Comparison of ENCODE assay signal across 19 cellular contexts in genomic region chr9:105262497-105262896, GRCh38. TPM values are rescaled to one million over a fixed set of nuclear protein-coding genes. Genes with fewer than 3 reads are reported as not detected.
DNase-seq lines count a peak whose midpoint lies in the region; ATAC-seq and TF ChIP-seq lines count a peak whose summit lies in the region.
"Had no signal": no experiment of that assay in that cellular context is flagged by ENCODE, and none has a peak within 500 bp of the region (broad histone marks: within the 10 kb centered on the region; RNA-seq: fewer than 3 reads in every experiment).

No MANE protein-coding gene starts in this region.

- ATAC-seq in right lobe of liver (peak; percentile 87 to 95 (median 90)), GM19455 (IDR thresholded peaks at IDR 0.05; ENCODE audit: unreplicated experiment) (no peak), HG02970 (IDR thresholded peaks at IDR 0.05; ENCODE audit: low FRiP score, unreplicated experiment) (no peak)

- H3K9me3 ChIP-seq in cardiac muscle cell (ENCODE audit: low read depth) (no peaks in the 10 kb centered on the region), right atrium auricular region (no peaks in the 10 kb centered on the region), right lobe of liver (no peaks in the 10 kb centered on the region)
- H3K9me3 ChIP-seq: BE2C, SJCRH30 had no signal

- WGBS in right lobe of liver (ENCODE audit: insufficient coverage, low coverage, low lambda C conversion rate, missing lambda C conversion rate), result 58% methylated on average over 2 of the region's 2 CpGs

- H3K27me3 ChIP-seq in cardiac muscle cell, result no peaks in the 10 kb centered on the region
- no peaks in the 10 kb centered on the region for H3K27me3 ChIP-seq in right atrium auricular region
- H3K27me3 ChIP-seq in right lobe of liver, result no peaks in the 10 kb centered on the region
- H3K27me3 ChIP-seq: BE2C, SJCRH30 had no signal

- intact Hi-C loops in right lobe of liver (cut with DNase I), result no loop called here

- no peak overlapping the region for H3K4me3 ChIP-seq in cardiac muscle cell
- no peak overlapping the region for H3K4me3 ChIP-seq in right atrium auricular region
- H3K4me3 ChIP-seq in right lobe of liver, result no peak overlapping the region
- H3K4me3 ChIP-seq: PC-9, SJCRH30 had no signal

- TF ChIP-seq CTCF in cardiac muscle cell (IDR thresholded peaks at IDR 0.05; ENCODE audit: low read depth, low read length) (no peak), right atrium auricular region (IDR thresholded peaks at IDR 0.05) (no peak), right lobe of liver (IDR thresholded peaks at IDR 0.05) (no peak)

- no peak for DNase-seq in cardiac muscle cell (ENCODE audit: low read depth in 1 of 2, low spot score in 1 of 2)
- DNase-seq in right atrium auricular region (ENCODE audit: low spot score), result no peak
- no peak for DNase-seq in caudate nucleus (lab: John Stamatoyannopoulos, UW)
- DNase-seq in right lobe of liver, result peak in 1 of 3 donors; percentile 70
- no peak for DNase-seq in activated CD8-positive, alpha-beta memory T cell treated with anti-CD3 and anti-CD28 coated beads, Interleukin-2, amount 50 U/mL, for 48 hours
- no peak for DNase-seq in HEK293T (ENCODE audit: extremely low spot score)
- DNase-seq: BE2C; CD4-positive, CD25-positive, alpha-beta regulatory T cell; COR-L47; H9; KBM-7; NCI-H1048; NCI-H1436; NCI-H2029; NCI-H526; PC-9; SJCRH30 had no signal

- H3K36me3 ChIP-seq in cardiac muscle cell (no peaks in the 10 kb centered on the region), right atrium auricular region (no peaks in the 10 kb centered on the region), right lobe of liver (no peaks in the 10 kb centered on the region)
- H3K36me3 ChIP-seq: BE2C, SJCRH30 had no signal

- no peak for TF ChIP-seq POLR2A in right lobe of liver (IDR thresholded peaks at IDR 0.05)

- peak overlapping the region; percentile 42 for H3K27ac ChIP-seq in cardiac muscle cell
- no peak overlapping the region for H3K27ac ChIP-seq in right atrium auricular region
- H3K27ac ChIP-seq in caudate nucleus (ENCODE audit: low read depth, low read length), result peak overlapping the region; percentile 30
- H3K27ac ChIP-seq in right lobe of liver, result peak overlapping the region in 2 of 3 donors; percentile 12 to 38
- H3K27ac ChIP-seq: PC-9, SJCRH30 had no signal

- POLR2A ChIA-PET in HEK293T (lab: Yijun Ruan, JAX), result no interaction called here

- CTCF ChIA-PET in HEK293T (lab: Yijun Ruan, JAX), result interaction anchor here (1.8 kb wide), 1 partner anchor 18 kb away, joined by 5 read pairs; the partner anchor contains the start of gene SLC44A1

- H3K4me1 ChIP-seq in cardiac muscle cell (ENCODE audit: low read depth) (peaks cover 17% of the 10 kb centered on the region), right atrium auricular region (peaks cover 0 to 25% of the 10 kb centered on the region in 2 donors), right lobe of liver (peaks cover 0 to 45% (median 11%) of the 10 kb centered on the region in 4 donors)
- H3K4me1 ChIP-seq: BE2C had no signal

TF ChIP-seq in HEK293T, 16 proteins besides CTCF, POLR2A, EP300 and RAD21:
- TF ChIP-seq ELF4 (IDR thresholded peaks at IDR 0.05) (no peak), L3MBTL2 (conservative IDR thresholded peaks at IDR 0.05) (no peak), CTBP1 (IDR thresholded peaks at IDR 0.05; ENCODE audit: borderline replicate concordance) (no peak), FOXM1 (IDR thresholded peaks at IDR 0.05; ENCODE audit: borderline replicate concordance) (no peak), HDGF (IDR thresholded peaks at IDR 0.05; ENCODE audit: borderline replicate concordance) (no peak), NFRKB (IDR thresholded peaks at IDR 0.05) (no peak), BHLHE40 (IDR thresholded peaks at IDR 0.05; ENCODE audit: borderline replicate concordance) (no peak), SP1 (IDR thresholded peaks at IDR 0.05) (no peak), ZNF384 (IDR thresholded peaks at IDR 0.05) (no peak), PKNOX1 (IDR thresholded peaks at IDR 0.05) (no peak), FOXK2 (IDR thresholded peaks at IDR 0.05) (no peak), LEF1 (IDR thresholded peaks at IDR 0.05; ENCODE audit: borderline replicate concordance) (no peak)

RNA-seq across cellular contexts. Expression of gene SLC44A1, which starts 18.0 kb away (rescaled TPM):
- 29.4 and 38.7 TPM in 2 replicates for total RNA-seq in cardiac muscle cell
- 32.4 and 54.2 TPM in 2 replicates for polyA plus RNA-seq in cardiac muscle cell
- total RNA-seq in right atrium auricular region, result 10 to 100 TPM; 10.7 to 19.5 TPM
- total RNA-seq in right lobe of liver, result 10 to 100 TPM; 44.7 to 73.2 (median 50.1) TPM

Comparison
In these comparisons a context has a peak if more than half of its experiments do, and no peak if none do; other contexts are left out.
1. H3K27ac ChIP-seq: peak in cardiac muscle cell (single experiment), caudate nucleus (single experiment) and right lobe of liver (2 of 3); none in right atrium auricular region (0 of 2).
2. ATAC-seq: peak in right lobe of liver (4 of 4); none in GM19455 (single experiment) and HG02970 (single experiment).